In genomic region chr10:36542493-36542892, GRCh38 we compare ENCODE assay signal across 14 cellular contexts.
"Had no signal": no experiment of that assay in that cellular context is flagged by ENCODE, and none has a peak within 500 bp of the region (broad histone marks: within the 10 kb centered on the region; RNA-seq: fewer than 3 reads in every experiment).

No MANE protein-coding gene starts in this region.

- H3K27ac Mint-ChIP-seq: activated naive CD4-positive, alpha-beta T cell treated with anti-CD3 and anti-CD28 coated beads, Interleukin-2, amount 50 U/mL, for 72 hours; activated T-cell treated with anti-CD3 and anti-CD28 coated beads, Interleukin-2, amount 50 U/mL, for 24 hours had no signal

- H3K27me3 ChIP-seq: dorsolateral prefrontal cortex, right atrium auricular region, stomach had no signal

- H3K4me1 ChIP-seq: parathyroid adenoma, right atrium auricular region had no signal

- H2AFZ ChIP-seq: parathyroid adenoma had no signal

- DNase-seq: activated CD4-positive, alpha-beta T cell treated with anti-CD3 and anti-CD28 coated beads, Interleukin-2, amount 50 U/mL, for 4 hours; activated CD4-positive, CD25-positive, alpha-beta regulatory T cell treated with anti-CD3 and anti-CD28 coated beads, Interleukin-2, amount 50 U/mL, for 72 hours; activated effector memory CD4-positive, alpha-beta T cell treated with anti-CD3 and anti-CD28 coated beads, Interleukin-2, amount 50 U/mL, for 16 hours; activated T-cell treated with anti-CD3 and anti-CD28 coated beads, Interleukin-2, amount 50 U/mL, for 24 hours; amniotic stem cell; dorsolateral prefrontal cortex; lower lobe of right lung; midbrain; stomach had no signal

- ATAC-seq: activated naive CD4-positive, alpha-beta T cell treated with anti-CD3 and anti-CD28 coated beads, Interleukin-2, amount 50 U/mL, for 72 hours; esophagus mucosa; lower lobe of right lung had no signal

- H3K27me3 Mint-ChIP-seq: activated T-cell treated with anti-CD3 and anti-CD28 coated beads, Interleukin-2, amount 50 U/mL, for 24 hours had no signal

- H3K36me3 ChIP-seq: lower lobe of right lung, right atrium auricular region, stomach had no signal

- H3K9me3 ChIP-seq: lower lobe of right lung, right atrium auricular region, stomach had no signal

- H3K4me3 ChIP-seq: dorsolateral prefrontal cortex, lower lobe of right lung, right atrium auricular region, skin epidermis, stomach had no signal

- H3K27ac ChIP-seq: dorsolateral prefrontal cortex, lower lobe of right lung, parathyroid adenoma, right atrium auricular region, skin epidermis, stomach had no signal

- H3K9ac ChIP-seq: parathyroid adenoma had no signal

- H3K36me3 Mint-ChIP-seq: activated naive CD4-positive, alpha-beta T cell treated with anti-CD3 and anti-CD28 coated beads, Interleukin-2, amount 50 U/mL, for 72 hours had no signal

- H3K4me3 Mint-ChIP-seq: activated T-cell treated with anti-CD3 and anti-CD28 coated beads, Interleukin-2, amount 50 U/mL, for 24 hours had no signal

- H3K79me2 ChIP-seq: parathyroid adenoma had no signal
